Comparison of ENCODE assay signal across 19 cellular contexts in genomic region chr13:29494520-29494919, GRCh38.
DNase-seq lines count a peak whose midpoint lies in the region; ATAC-seq and TF ChIP-seq lines count a peak whose summit lies in the region.
"Had no signal": no experiment of that assay in that cellular context is flagged by ENCODE, and none has a peak within 500 bp of the region (broad histone marks: within the 10 kb centered on the region; RNA-seq: fewer than 3 reads in every experiment).

No MANE protein-coding gene starts in this region.

- POLR2A ChIA-PET in activated B cell treated with CpG ODN at 0.5 μM for 24 hours (lab: Charles Lee) = interaction anchor here (0.6 to 1.2 kb wide), 4 partner anchors 11 to 1893 kb away, joined by 3 to 10 read pairs (median 6); partner anchors contain the start of gene UBL3

- no peak for ATAC-seq in activated B cell treated with CpG ODN at 0.5 μM for 24 hours (ENCODE audit: low read depth)
- no peak for ATAC-seq in upper lobe of right lung
- ATAC-seq: GM23338, HCT116 had no signal

- H3K36me3 ChIP-seq in Karpas-422 (ENCODE audit: insufficient read depth, low read length) (no peaks in the 10 kb centered on the region), OCI-LY3 (replicated peaks; ENCODE audit: low read depth, low read length) (no peaks in the 10 kb centered on the region), upper lobe of right lung (no peaks in the 10 kb centered on the region)
- H3K36me3 ChIP-seq: BLaER1 had no signal

- H3K27ac ChIP-seq in Karpas-422 (ENCODE audit: low read length) = peak overlapping the region; percentile 75
- peak overlapping the region; percentile 75 for H3K27ac ChIP-seq in OCI-LY3 (ENCODE audit: low read length)
- no peak overlapping the region for H3K27ac ChIP-seq in upper lobe of right lung
- H3K27ac ChIP-seq: BLaER1, C4-2B had no signal

- H3K4me2 ChIP-seq in Karpas-422 (ENCODE audit: low read depth, low read length, poor library complexity, severe bottlenecking) = peak overlapping the region; percentile 49
- peak overlapping the region; percentile 93 for H3K4me2 ChIP-seq in OCI-LY3 (ENCODE audit: low read length)
- H3K4me2 ChIP-seq: BLaER1, GM23338 had no signal

- H3K27me3 Mint-ChIP-seq in activated B cell treated with CpG ODN at 0.5 μM for 24 hours = no peaks in the 10 kb centered on the region
- H3K27me3 Mint-ChIP-seq in nephron progenitor cell (ENCODE audit: low read depth, poor library complexity) = no peaks in the 10 kb centered on the region

- H3K9me2 ChIP-seq in Karpas-422 (replicated peaks; ENCODE audit: insufficient read depth, low read length) = no peaks in the 10 kb centered on the region

- H3K9me3 ChIP-seq in Karpas-422 (ENCODE audit: low read length) = no peaks in the 10 kb centered on the region
- no peaks in the 10 kb centered on the region for H3K9me3 ChIP-seq in OCI-LY3 (ENCODE audit: insufficient read depth, low read length)
- H3K9me3 ChIP-seq in upper lobe of right lung = no peaks in the 10 kb centered on the region
- H3K9me3 ChIP-seq: BLaER1 had no signal

- no peak overlapping the region for H2AFZ ChIP-seq in Karpas-422 (ENCODE audit: low read length)
- H2AFZ ChIP-seq in OCI-LY3 (ENCODE audit: low read depth, low read length) = 0 out of 2 replicates have a peak overlapping the region, but pooled peaks have one; percentile 10
- H2AFZ ChIP-seq: GM23338 had no signal

- H3K36me3 Mint-ChIP-seq in activated B cell treated with CpG ODN at 0.5 μM for 24 hours (ENCODE audit: low read depth) (no peaks in the 10 kb centered on the region), nephron progenitor cell (ENCODE audit: low read depth) (no peaks in the 10 kb centered on the region)
- H3K36me3 Mint-ChIP-seq: CD8-positive, alpha-beta memory T cell had no signal

- DNase-seq in Karpas-422 = peak; percentile 76
- DNase-seq in activated B cell treated with CpG ODN at 0.5 μM for 24 hours = no peak
- peak; percentile 32 for DNase-seq in upper lobe of right lung
- no peak for DNase-seq in hepatic stellate cell (ENCODE audit: low spot score)
- DNase-seq in nephron progenitor cell = no peak
- DNase-seq in CD1c-positive myeloid dendritic cell (ENCODE audit: extremely low spot score) = no peak
- DNase-seq: CD4-positive, alpha-beta T cell; CD8-positive, alpha-beta memory T cell; DMS 273 treated with DMSO at 0.1 percent for 48 hours; DMS79; EL; GDM1; H9 had no signal

- H3K4me3 ChIP-seq in Karpas-422 (ENCODE audit: low read length) = no peak overlapping the region
- H3K4me3 ChIP-seq in OCI-LY3 (ENCODE audit: low read length) = peak overlapping the region; percentile 52
- H3K4me3 ChIP-seq in upper lobe of right lung = no peak overlapping the region
- H3K4me3 ChIP-seq: BLaER1, GM12878, GM23338 had no signal

- H3K4me1 ChIP-seq in Karpas-422 (ENCODE audit: low read length) (peaks cover 70% of the 10 kb centered on the region), OCI-LY3 (ENCODE audit: low read length) (peaks cover 51% of the 10 kb centered on the region), upper lobe of right lung (peaks cover 10% of the 10 kb centered on the region)

- intact Hi-C loops in activated B cell treated with CpG ODN at 0.5 μM for 24 hours (cut with micrococcal nuclease) = loop anchor here (2.0 kb wide), 2 partner anchors 14 to 100 kb away; partner anchors contain the start of gene SLC7A1
- intact Hi-C loops in upper lobe of right lung (cut with DNase I) = no loop called here

- H3K79me2 ChIP-seq in Karpas-422 (ENCODE audit: low read length) (no peaks in the 10 kb centered on the region), OCI-LY3 (ENCODE audit: low read length) (no peaks in the 10 kb centered on the region)

- H3K9me3 Mint-ChIP-seq in activated B cell treated with CpG ODN at 0.5 μM for 24 hours = no peaks in the 10 kb centered on the region
- H3K9me3 Mint-ChIP-seq in nephron progenitor cell = no peaks in the 10 kb centered on the region
- H3K9me3 Mint-ChIP-seq: CD4-positive, alpha-beta T cell; CD8-positive, alpha-beta memory T cell; GM23338; H9 had no signal

- H4K20me1 ChIP-seq in Karpas-422 (ENCODE audit: insufficient read depth, low read depth, low read length) (no peaks in the 10 kb centered on the region), OCI-LY3 (ENCODE audit: insufficient read depth, low read length) (no peaks in the 10 kb centered on the region)
- H4K20me1 ChIP-seq: BLaER1 had no signal

- CTCF ChIA-PET in activated B cell treated with CpG ODN at 0.5 μM for 24 hours (lab: Charles Lee) = interaction anchor here (1.0 kb wide), 1 partner anchor 21 kb away, joined by 3 read pairs; no protein-coding TSS in a partner anchor

- H3K4me1 Mint-ChIP-seq in activated B cell treated with CpG ODN at 0.5 μM for 24 hours (peaks cover 36% of the 10 kb centered on the region), nephron progenitor cell (peaks cover 24% of the 10 kb centered on the region)

- H3K27me3 ChIP-seq in Karpas-422 (ENCODE audit: low read length) (no peaks in the 10 kb centered on the region), OCI-LY3 (ENCODE audit: low read depth, low read length) (0 out of 2 replicates have a peak, but pooled peaks cover 9% of the 10 kb centered on the region), upper lobe of right lung (peaks cover 7% of the 10 kb centered on the region)
- H3K27me3 ChIP-seq: BLaER1 had no signal

- no peak for TF ChIP-seq CTCF in OCI-LY3 (IDR thresholded peaks at IDR 0.05; ENCODE audit: low read depth, low read length)
- no peak for TF ChIP-seq CTCF in activated B cell treated with CpG ODN at 0.5 μM for 24 hours (IDR thresholded peaks at IDR 0.05)
- TF ChIP-seq CTCF in upper lobe of right lung (IDR thresholded peaks at IDR 0.05) = no peak
- no peak for TF ChIP-seq CTCF in nephron progenitor cell (IDR thresholded peaks at IDR 0.05)

- H3K9ac ChIP-seq in Karpas-422 (ENCODE audit: low read length) = no peak overlapping the region
- H3K9ac ChIP-seq in OCI-LY3 (ENCODE audit: low read length) = peak overlapping the region; percentile 39
- H3K9ac ChIP-seq: BLaER1 had no signal

- H3K27ac Mint-ChIP-seq in activated B cell treated with CpG ODN at 0.5 μM for 24 hours (peak overlapping the region; percentile 3), nephron progenitor cell (no peak overlapping the region)
- H3K27ac Mint-ChIP-seq: CD4-positive, alpha-beta T cell; CD8-positive, alpha-beta memory T cell; GM23338; H9 had no signal

- H3K4me3 Mint-ChIP-seq in activated B cell treated with CpG ODN at 0.5 μM for 24 hours = peak overlapping the region; percentile 5
- H3K4me3 Mint-ChIP-seq in nephron progenitor cell = no peak overlapping the region
- H3K4me3 Mint-ChIP-seq: CD4-positive, alpha-beta T cell; CD8-positive, alpha-beta memory T cell; GM23338; H9 had no signal

Comparison
In these comparisons a context has a peak if more than half of its experiments do, and no peak if none do; other contexts are left out.
1. DNase-seq: peak in Karpas-422 (single experiment) and upper lobe of right lung (single experiment); none in activated B cell treated with CpG ODN at 0.5 μM for 24 hours (single experiment), hepatic stellate cell (single experiment), nephron progenitor cell (single experiment) and CD1c-positive myeloid dendritic cell (single experiment).